ENCODE assay signal across 16 cellular contexts in the genomic region with DNA sequence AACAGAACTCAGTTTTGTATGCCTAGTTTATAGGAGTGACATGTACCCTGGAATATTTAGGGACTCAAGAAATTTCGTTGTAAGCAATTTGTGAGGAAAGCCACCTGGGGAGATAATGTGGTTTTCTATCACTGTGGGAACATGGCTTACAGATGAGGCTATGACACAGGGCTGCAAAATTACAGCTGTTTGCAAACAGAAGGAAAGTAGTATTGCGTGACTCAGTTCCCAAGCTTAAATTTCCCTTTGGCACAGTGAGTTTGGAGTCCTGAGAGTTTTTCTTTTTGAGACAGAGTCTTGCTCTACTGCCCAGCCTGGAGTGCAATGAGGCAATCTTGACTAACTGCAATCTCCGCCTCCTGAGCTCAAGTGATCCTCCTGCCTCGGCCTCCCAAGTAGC.
DNase-seq lines count a peak whose midpoint lies in the region; ATAC-seq and TF ChIP-seq lines count a peak whose summit lies in the region.
"Had no signal": no experiment of that assay in that cellular context is flagged by ENCODE, and none has a peak within 500 bp of the region (broad histone marks: within the 10 kb centered on the region; RNA-seq: fewer than 3 reads in every experiment).

No MANE protein-coding gene starts in this region.

- H3K9ac ChIP-seq in MM.1S (ENCODE audit: low read length) (no peak overlapping the region), mesenchymal stem cell (ENCODE audit: low read length) (no peak overlapping the region)

- H4K20me1 ChIP-seq in GM23338 (replicated peaks; ENCODE audit: insufficient read depth) (0 out of 2 replicates have a peak, but pooled peaks cover 3% of the 10 kb centered on the region), MM.1S (ENCODE audit: insufficient read depth, low read length) (no peaks in the 10 kb centered on the region)

- H3K18ac ChIP-seq in mesenchymal stem cell (ENCODE audit: low read depth in 1 of 2, low read length in 2 of 2) = no peak overlapping the region

- H3K4me3 ChIP-seq in GM23338 = no peak overlapping the region
- no peak overlapping the region for H3K4me3 ChIP-seq in MM.1S (ENCODE audit: low read length)
- H3K4me3 ChIP-seq in mesenchymal stem cell (ENCODE audit: insufficient read depth in 1 of 2, low read depth in 1 of 2, low read length in 2 of 2) = no peak overlapping the region
- H3K4me3 ChIP-seq in SJCRH30 = no peak overlapping the region
- H3K4me3 ChIP-seq in right lobe of liver = no peak overlapping the region
- H3K4me3 ChIP-seq: HAP-1, K562 had no signal

- H3K4me1 ChIP-seq in GM23338 (ENCODE audit: insufficient read depth) (no peaks in the 10 kb centered on the region), MM.1S (ENCODE audit: low read length) (peaks cover 40% of the 10 kb centered on the region), mesenchymal stem cell (ENCODE audit: control insufficient read depth, insufficient read depth, low read depth, low read length) (no peaks in the 10 kb centered on the region), SJCRH30 (no peaks in the 10 kb centered on the region), right lobe of liver (no peaks in the 10 kb centered on the region)
- H3K4me1 ChIP-seq: BE2C had no signal

- no peak overlapping the region for H3K4me3 Mint-ChIP-seq in GM23338
- H3K4me3 Mint-ChIP-seq: CD4-positive, CD25-positive, alpha-beta regulatory T cell; CD8-positive, alpha-beta memory T cell had no signal

- 71% methylated on average over 4 of the region's 4 CpGs for WGBS in mesenchymal stem cell
- WGBS in right lobe of liver (ENCODE audit: insufficient coverage, low coverage, low lambda C conversion rate, missing lambda C conversion rate) = 62% methylated on average over 2 of the region's 4 CpGs

- no peak overlapping the region for H3K23ac ChIP-seq in mesenchymal stem cell (ENCODE audit: low read length in 2 of 2)

- no peaks in the 10 kb centered on the region for H3K79me2 ChIP-seq in GM23338 (replicated peaks; ENCODE audit: insufficient read depth)
- peaks cover 36% of the 10 kb centered on the region for H3K79me2 ChIP-seq in MM.1S (ENCODE audit: low read length)

- H3F3A ChIP-seq in GM23338 (replicated peaks; ENCODE audit: low read depth) (no peaks in the 10 kb centered on the region), MM.1S (ENCODE audit: insufficient read depth, low read length) (peaks cover 24% of the 10 kb centered on the region)

- no peak overlapping the region for H2BK5ac ChIP-seq in mesenchymal stem cell (ENCODE audit: low read depth, low read length, poor library complexity, severe bottlenecking)

- H4K8ac ChIP-seq in mesenchymal stem cell (ENCODE audit: low read length) = no peak overlapping the region

- no peak overlapping the region for H2AK5ac ChIP-seq in mesenchymal stem cell (ENCODE audit: low read length, severe bottlenecking)

- TF ChIP-seq CTCF in GM23338 (conservative IDR thresholded peaks at IDR 0.05; ENCODE audit: low read depth in 2 of 2) (no peak), MM.1S (IDR thresholded peaks at IDR 0.05; ENCODE audit: low read length) (no peak), right lobe of liver (IDR thresholded peaks at IDR 0.05) (no peak)

- intact Hi-C loops in right lobe of liver (cut with DNase I) = no loop called here

- no peaks in the 10 kb centered on the region for H3K36me3 ChIP-seq in GM23338 (ENCODE audit: insufficient read depth)
- H3K36me3 ChIP-seq in MM.1S (replicated peaks; ENCODE audit: insufficient read depth, low read length) = no peaks in the 10 kb centered on the region
- no peaks in the 10 kb centered on the region for H3K36me3 ChIP-seq in mesenchymal stem cell (ENCODE audit: control insufficient read depth in 1 of 2, insufficient read depth in 2 of 2, low read depth in 1 of 2, low read length in 2 of 2)
- H3K36me3 ChIP-seq in SJCRH30 = no peaks in the 10 kb centered on the region
- H3K36me3 ChIP-seq in right lobe of liver = no peaks in the 10 kb centered on the region
- H3K36me3 ChIP-seq: BE2C, HAP-1 had no signal

- H3K36me3 Mint-ChIP-seq in GM23338 (ENCODE audit: low read depth) = no peaks in the 10 kb centered on the region
- H3K36me3 Mint-ChIP-seq: CD4-positive, CD25-positive, alpha-beta regulatory T cell; CD8-positive, alpha-beta memory T cell had no signal

- H2BK15ac ChIP-seq in mesenchymal stem cell (ENCODE audit: low read depth, poor library complexity, severe bottlenecking) = no peak overlapping the region

- H3K4ac ChIP-seq in mesenchymal stem cell (ENCODE audit: low read depth in 1 of 2, low read length in 2 of 2) = no peak overlapping the region

- no peak overlapping the region for H4K91ac ChIP-seq in mesenchymal stem cell (ENCODE audit: low read length)

- H2BK120ac ChIP-seq in mesenchymal stem cell (ENCODE audit: low read depth, low read length) = no peak overlapping the region

- H3K9me2 ChIP-seq in GM23338 (ENCODE audit: insufficient read depth) (no peaks in the 10 kb centered on the region), MM.1S (replicated peaks; ENCODE audit: insufficient read depth, low read length) (no peaks in the 10 kb centered on the region)

- H3K27ac Mint-ChIP-seq in GM23338 = 0 out of 2 replicates have a peak overlapping the region, but pooled peaks have one; percentile 35
- H3K27ac Mint-ChIP-seq: CD4-positive, CD25-positive, alpha-beta regulatory T cell; CD8-positive, alpha-beta memory T cell had no signal

- H3K4me1 Mint-ChIP-seq in GM23338 = peaks cover 2% of the 10 kb centered on the region; the same call in 2 of the 3 replicates
- H3K4me1 Mint-ChIP-seq: CD4-positive, CD25-positive, alpha-beta regulatory T cell; CD8-positive, alpha-beta memory T cell had no signal

- ATAC-seq in GM23338 (no peak), right lobe of liver (no peak)

- peaks cover 5% of the 10 kb centered on the region for H3K27me3 Mint-ChIP-seq in GM23338 (ENCODE audit: insufficient read depth, low read depth, poor library complexity)

- no peak for TF ChIP-seq POLR2A in right lobe of liver (IDR thresholded peaks at IDR 0.05)

- no peaks in the 10 kb centered on the region for H3K79me1 ChIP-seq in mesenchymal stem cell (replicated peaks; ENCODE audit: low read length, poor library complexity, severe bottlenecking)

- DNase-seq in GM23338 (ENCODE audit: low spot score) (no peak), MM.1S (no peak), mesenchymal stem cell (peak; percentile 3), SJCRH30 (no peak), right lobe of liver (no peak)
- no peak for DNase-seq in stimulated activated CD4-positive, alpha-beta T cell treated with anti-CD3 and anti-CD28 coated beads, Interleukin-4, amount 100 ng/mL, for 1 hour
- DNase-seq: ACHN; BE2C; CD4-positive, CD25-positive, alpha-beta regulatory T cell; CD8-positive, alpha-beta memory T cell; COR-L47; DMS 273 treated with DMSO at 0.1 percent for 48 hours; DND-41; IMR-90 had no signal

- no peak overlapping the region for H3K14ac ChIP-seq in mesenchymal stem cell (ENCODE audit: low read length in 2 of 2)

- H3K27me3 ChIP-seq in GM23338 (ENCODE audit: insufficient read depth) (no peaks in the 10 kb centered on the region), MM.1S (replicated peaks; ENCODE audit: insufficient read depth, low read length) (no peaks in the 10 kb centered on the region), mesenchymal stem cell (ENCODE audit: control insufficient read depth in 1 of 2, insufficient read depth in 1 of 2, low read length in 2 of 2) (peaks cover 2 to 13% of the 10 kb centered on the region in 2 experiments), SJCRH30 (no peaks in the 10 kb centered on the region), right lobe of liver (no peaks in the 10 kb centered on the region)
- H3K27me3 ChIP-seq: BE2C had no signal

- no peaks in the 10 kb centered on the region for H3K9me3 Mint-ChIP-seq in GM23338
- H3K9me3 Mint-ChIP-seq: CD8-positive, alpha-beta memory T cell had no signal

- H3K9me3 ChIP-seq in MM.1S (replicated peaks; ENCODE audit: insufficient read depth, low read length) = no peaks in the 10 kb centered on the region
- H3K9me3 ChIP-seq in mesenchymal stem cell (ENCODE audit: control insufficient read depth, low read length) = no peaks in the 10 kb centered on the region
- H3K9me3 ChIP-seq in SJCRH30 (replicated peaks) = no peaks in the 10 kb centered on the region
- H3K9me3 ChIP-seq in right lobe of liver = no peaks in the 10 kb centered on the region
- H3K9me3 ChIP-seq: BE2C, HAP-1 had no signal

- H3K27ac ChIP-seq in GM23338 (ENCODE audit: low read depth) = no peak overlapping the region
- H3K27ac ChIP-seq in MM.1S (ENCODE audit: low read length) = peak overlapping the region; percentile 64; the same call in 1 of the 2 replicates
- no peak overlapping the region for H3K27ac ChIP-seq in mesenchymal stem cell (ENCODE audit: low read length, poor library complexity, severe bottlenecking)
- no peak overlapping the region for H3K27ac ChIP-seq in SJCRH30
- no peak overlapping the region for H3K27ac ChIP-seq in right lobe of liver

- no peak overlapping the region for H3K4me2 ChIP-seq in GM23338
- H3K4me2 ChIP-seq in MM.1S (ENCODE audit: low read depth, low read length) = peak overlapping the region; percentile 28; the same call in 1 of the 2 replicates
- H3K4me2 ChIP-seq in mesenchymal stem cell (ENCODE audit: low read length, poor library complexity, severe bottlenecking) = no peak overlapping the region

- H2AFZ ChIP-seq in GM23338 (no peak overlapping the region), MM.1S (ENCODE audit: low read length) (no peak overlapping the region), mesenchymal stem cell (ENCODE audit: low read depth, low read length) (no peak overlapping the region)

- H2BK12ac ChIP-seq in mesenchymal stem cell (ENCODE audit: low read length in 2 of 2) = no peak overlapping the region

TF ChIP-seq in GM23338, 12 proteins besides CTCF, POLR2A, EP300 and RAD21 (continues in another document):
- TF ChIP-seq EZH2 (IDR thresholded peaks at IDR 0.05; ENCODE audit: low read depth, unreplicated experiment) (no peak), ZNF114 (CRISPR knock-in tag; IDR thresholded peaks at IDR 0.05) (no peak), JUNB (IDR thresholded peaks at IDR 0.05; ENCODE audit: unreplicated experiment) (no peak)
- TF ChIP-seq, protein P1, sequence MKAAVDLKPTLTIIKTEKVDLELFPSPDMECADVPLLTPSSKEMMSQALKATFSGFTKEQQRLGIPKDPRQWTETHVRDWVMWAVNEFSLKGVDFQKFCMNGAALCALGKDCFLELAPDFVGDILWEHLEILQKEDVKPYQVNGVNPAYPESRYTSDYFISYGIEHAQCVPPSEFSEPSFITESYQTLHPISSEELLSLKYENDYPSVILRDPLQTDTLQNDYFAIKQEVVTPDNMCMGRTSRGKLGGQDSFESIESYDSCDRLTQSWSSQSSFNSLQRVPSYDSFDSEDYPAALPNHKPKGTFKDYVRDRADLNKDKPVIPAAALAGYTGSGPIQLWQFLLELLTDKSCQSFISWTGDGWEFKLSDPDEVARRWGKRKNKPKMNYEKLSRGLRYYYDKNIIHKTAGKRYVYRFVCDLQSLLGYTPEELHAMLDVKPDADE (IDR thresholded peaks at IDR 0.05) = no peak
